ENCODE assay signal across 18 cellular contexts in genomic region chr10:100978121-100978895, GRCh38.
"Had no signal": no experiment of that assay in that cellular context is flagged by ENCODE, and none has a peak within 500 bp of the region (broad histone marks: within the 10 kb centered on the region; RNA-seq: fewer than 3 reads in every experiment).

No MANE protein-coding gene starts in this region.

- H3K4me3 ChIP-seq: esophagus muscularis mucosa, ovary, psoas muscle, right atrium auricular region, skin epidermis had no signal

- H3K9me3 Mint-ChIP-seq: activated naive CD4-positive, alpha-beta T cell treated with anti-CD3 and anti-CD28 coated beads, Interleukin-2, amount 50 U/mL, for 24 hours; brain; natural killer cell treated with Interleukin-12 subunit alpha and Interleukin-12 subunit beta and Interleukin-15 and Interleukin-18, amount 100 ng/mL, for 72 hours had no signal

- H3K4me1 Mint-ChIP-seq: activated naive CD4-positive, alpha-beta T cell treated with anti-CD3 and anti-CD28 coated beads, Interleukin-2, amount 50 U/mL, for 24 hours; brain had no signal

- H3K27ac Mint-ChIP-seq: activated naive CD4-positive, alpha-beta T cell treated with anti-CD3 and anti-CD28 coated beads, Interleukin-2, amount 50 U/mL, for 24 hours; brain; natural killer cell treated with Interleukin-12 subunit alpha and Interleukin-12 subunit beta and Interleukin-15 and Interleukin-18, amount 100 ng/mL, for 72 hours had no signal

- DNase-seq: activated CD4-positive, alpha-beta T cell treated with anti-CD3 and anti-CD28 coated beads for 1 hour; activated CD4-positive, alpha-beta T cell treated with anti-CD3 and anti-CD28 coated beads, Interleukin-2, amount 50 U/mL, for 1 hour; activated gamma-delta T cell treated with Interleukin-2 at 50 U/mL for 16 hours; activated T-cell treated with anti-CD3 and anti-CD28 coated beads for 4 hours; hippocampal formation; left ventricle myocardium superior; stimulated activated CD4-positive, alpha-beta T cell treated with anti-CD3 and anti-CD28 coated beads, Interleukin-15, amount 100 ng/mL, for 24 hours; stimulated activated naive CD4-positive, alpha-beta T cell treated with Interleukin-2 at 50 U/mL for 16 hours; T-helper 1 cell had no signal

- H3K27me3 Mint-ChIP-seq: activated naive CD4-positive, alpha-beta T cell treated with anti-CD3 and anti-CD28 coated beads, Interleukin-2, amount 50 U/mL, for 24 hours; brain; natural killer cell treated with Interleukin-12 subunit alpha and Interleukin-12 subunit beta and Interleukin-15 and Interleukin-18, amount 100 ng/mL, for 72 hours had no signal

- ATAC-seq: left ventricle myocardium superior; natural killer cell treated with Interleukin-12 subunit alpha and Interleukin-12 subunit beta and Interleukin-15 and Interleukin-18, amount 100 ng/mL, for 72 hours; psoas muscle; SK-N-SH treated with all-trans-retinoic acid at 6 μM for 48 hours had no signal

- H3K36me3 Mint-ChIP-seq: activated naive CD4-positive, alpha-beta T cell treated with anti-CD3 and anti-CD28 coated beads, Interleukin-2, amount 50 U/mL, for 24 hours; natural killer cell treated with Interleukin-12 subunit alpha and Interleukin-12 subunit beta and Interleukin-15 and Interleukin-18, amount 100 ng/mL, for 72 hours had no signal

- H3K4me3 Mint-ChIP-seq: activated naive CD4-positive, alpha-beta T cell treated with anti-CD3 and anti-CD28 coated beads, Interleukin-2, amount 50 U/mL, for 24 hours; brain; natural killer cell treated with Interleukin-12 subunit alpha and Interleukin-12 subunit beta and Interleukin-15 and Interleukin-18, amount 100 ng/mL, for 72 hours had no signal

- H3K27ac ChIP-seq: esophagus muscularis mucosa, ovary, psoas muscle, right atrium auricular region, skin epidermis had no signal
